Comparison of ENCODE assay signal across 8 cellular contexts in genomic region chr3:50155491-50155878, GRCh38. TPM values are rescaled to one million over a fixed set of nuclear protein-coding genes. Genes with fewer than 3 reads are reported as not detected.
DNase-seq lines count a peak whose midpoint lies in the region; ATAC-seq and TF ChIP-seq lines count a peak whose summit lies in the region.

No MANE protein-coding gene starts in this region.

- no peaks in the 10 kb centered on the region for H3K9me3 Mint-ChIP-seq in activated CD8-positive, alpha-beta memory T cell treated with anti-CD3 and anti-CD28 coated beads, Interleukin-2, amount 10 ng/mL, durations not matched to agents 7 days and 5 days (ENCODE audit: low read depth)

- no peak overlapping the region for H3K27ac Mint-ChIP-seq in activated CD8-positive, alpha-beta memory T cell treated with anti-CD3 and anti-CD28 coated beads, Interleukin-2, amount 10 ng/mL, durations not matched to agents 7 days and 5 days

- TF ChIP-seq CTCF in body of pancreas (IDR thresholded peaks at IDR 0.05) = no peak
- TF ChIP-seq CTCF in lung (IDR thresholded peaks at IDR 0.05; ENCODE audit: control extremely low read depth, extremely low read depth) = no peak
- no peak for TF ChIP-seq CTCF in tibial nerve (IDR thresholded peaks at IDR 0.05)

- H3K4me3 Mint-ChIP-seq in activated CD8-positive, alpha-beta memory T cell treated with anti-CD3 and anti-CD28 coated beads, Interleukin-2, amount 10 ng/mL, durations not matched to agents 7 days and 5 days = peak overlapping the region; percentile 57

- H3K4me3 ChIP-seq in body of pancreas (no peak overlapping the region), lung (peak overlapping the region; percentile 74), tibial nerve (peak overlapping the region; percentile 15 to 56 (median 42))

- no peaks in the 10 kb centered on the region for H3K36me3 Mint-ChIP-seq in activated CD8-positive, alpha-beta memory T cell treated with anti-CD3 and anti-CD28 coated beads, Interleukin-2, amount 10 ng/mL, durations not matched to agents 7 days and 5 days

- ATAC-seq in activated CD8-positive, alpha-beta memory T cell treated with anti-CD3 and anti-CD28 coated beads, Interleukin-2, amount 10 ng/mL, durations not matched to agents 7 days and 5 days = no peak
- ATAC-seq in body of pancreas (no peak), lung (ENCODE audit: insufficient read depth, low FRiP score) (no peak)

- peaks cover 7% of the 10 kb centered on the region for H3K4me1 Mint-ChIP-seq in activated CD8-positive, alpha-beta memory T cell treated with anti-CD3 and anti-CD28 coated beads, Interleukin-2, amount 10 ng/mL, durations not matched to agents 7 days and 5 days

- peaks cover 40% of the 10 kb centered on the region for H3K27me3 Mint-ChIP-seq in activated CD8-positive, alpha-beta memory T cell treated with anti-CD3 and anti-CD28 coated beads, Interleukin-2, amount 10 ng/mL, durations not matched to agents 7 days and 5 days

- H3K9me3 ChIP-seq in body of pancreas (no peaks in the 10 kb centered on the region), lung (ENCODE audit: control insufficient read depth in 2 of 2, insufficient read depth in 1 of 2, low read length in 1 of 2) (no peaks in the 10 kb centered on the region), tibial nerve (no peaks in the 10 kb centered on the region)

- DNase-seq in activated CD8-positive, alpha-beta memory T cell treated with anti-CD3 and anti-CD28 coated beads, Interleukin-2, amount 10 ng/mL, durations not matched to agents 7 days and 5 days = no peak
- no peak for DNase-seq in activated CD8-positive, alpha-beta memory T cell treated with anti-CD3 and anti-CD28 coated beads, Interleukin-2, amount 50 U/mL, for 48 hours
- DNase-seq in body of pancreas (no peak), lung (ENCODE audit: low spot score) (no peak), tibial nerve (ENCODE audit: low spot score in 2 of 2) (no peak), AML-193 (lab: John Stamatoyannopoulos, UW) (no peak), Ammon's horn (ENCODE audit: low spot score) (no peak), COLO668 (lab: John Stamatoyannopoulos, UW; ENCODE audit: unreplicated experiment) (no peak)

- H3K27me3 ChIP-seq in body of pancreas (no peaks in the 10 kb centered on the region), lung (ENCODE audit: control insufficient read depth, insufficient read depth) (no peaks in the 10 kb centered on the region), tibial nerve (peaks cover 0 to 24% of the 10 kb centered on the region in 2 donors)

- WGBS in body of pancreas, 2 donors = 15 to 23% methylated on average over 7 to 12 of the region's 37 CpGs
- 0 to 1% methylated on average over 12 to 37 of the region's 37 CpGs for WGBS in lung, 2 donors
- WGBS in tibial nerve, 2 donors = 12 to 14% methylated on average over 2 to 5 of the region's 37 CpGs

- H3K36me3 ChIP-seq in body of pancreas (replicated peaks in 1 of 2; ENCODE audit: insufficient read depth in 1 of 2, low read depth in 2 of 2) (no peaks in the 10 kb centered on the region), lung (ENCODE audit: control insufficient read depth in 2 of 2, insufficient read depth in 2 of 2, low read length in 2 of 2) (peaks cover 0 to 10% of the 10 kb centered on the region in 2 donors), tibial nerve (no peaks in the 10 kb centered on the region)

- intact Hi-C loops in body of pancreas (cut with DNase I) = no loop called here

- H3K4me1 ChIP-seq in body of pancreas = peaks cover 25% of the 10 kb centered on the region
- H3K4me1 ChIP-seq in lung (ENCODE audit: control insufficient read depth in 2 of 2, insufficient read depth in 2 of 2, low read length in 2 of 2) = peaks cover 0 to 25% of the 10 kb centered on the region in 2 donors
- H3K4me1 ChIP-seq in tibial nerve = peaks cover 0 to 57% (median 15%) of the 10 kb centered on the region in 4 donors

- no peak for TF ChIP-seq EP300 in tibial nerve (IDR thresholded peaks at IDR 0.05)

- TF ChIP-seq POLR2A in body of pancreas (IDR thresholded peaks at IDR 0.05) (no peak), tibial nerve (IDR thresholded peaks at IDR 0.05) (no peak)

- H3K27ac ChIP-seq in body of pancreas (peak overlapping the region in 3 of 4 donors; percentile 71 to 81 (median 78)), lung (ENCODE audit: low read depth in 1 of 2, low read length in 1 of 2) (peak overlapping the region; percentile 75 to 76), tibial nerve (peak overlapping the region in 1 of 4 donors; percentile 53)

- CTCF ChIA-PET in activated CD8-positive, alpha-beta memory T cell treated with anti-CD3 and anti-CD28 coated beads, Interleukin-2, amount 10 ng/mL, durations not matched to agents 7 days and 5 days (lab: Charles Lee) = interaction anchor here (1.0 to 1.7 kb wide), 3 partner anchors 33 to 71 kb away, joined by 3 to 4 read pairs (median 4); no protein-coding TSS in a partner anchor

RNA-seq across cellular contexts. Expression of gene SEMA3F, which starts 0.4 kb away (rescaled TPM):
- under 1 TPM; 0.07 to 0.09 TPM for total RNA-seq in activated CD8-positive, alpha-beta memory T cell treated with anti-CD3 and anti-CD28 coated beads, Interleukin-2, amount 10 ng/mL, durations not matched to agents 7 days and 5 days
- total RNA-seq in body of pancreas (10 to 100 TPM in 1 of 2 donors, 1 to 10 TPM in 1; 5.2 to 25.4 TPM), lung (10 to 100 TPM; 27.8 to 54.3 TPM), tibial nerve (10 to 100 TPM; 14.4 to 58.5 (median 17.4) TPM)
- polyA plus RNA-seq in lung = 10 to 100 TPM; 41.6 to 53.1 TPM

RNA-seq across cellular contexts. Expression of gene GNAT1, which starts 35.9 kb away (rescaled TPM):
- not detected for total RNA-seq in activated CD8-positive, alpha-beta memory T cell treated with anti-CD3 and anti-CD28 coated beads, Interleukin-2, amount 10 ng/mL, durations not matched to agents 7 days and 5 days
- total RNA-seq in body of pancreas (not detected), lung (not detected), tibial nerve (not detected)
- polyA plus RNA-seq in lung = under 1 TPM; 0.05 to 0.16 TPM

RNA-seq across cellular contexts. Expression of gene SLC38A3, which starts 49.6 kb away (rescaled TPM):
- not detected for total RNA-seq in activated CD8-positive, alpha-beta memory T cell treated with anti-CD3 and anti-CD28 coated beads, Interleukin-2, amount 10 ng/mL, durations not matched to agents 7 days and 5 days
- total RNA-seq in body of pancreas (10 to 100 TPM in 1 of 2 donors, 1 to 10 TPM in 1; 4.6 to 48.0 TPM), lung (1 to 10 TPM in 1 of 2 donors, under 1 TPM in 1; 0.43 to 4.3 TPM), tibial nerve (1 to 10 TPM in 2 of 4 donors, under 1 TPM in 2; 0.21 to 8.1 (median 1.5) TPM)
- under 1 TPM; 0.08 to 0.24 TPM for polyA plus RNA-seq in lung

Comparison
In these comparisons a context has a peak if more than half of its experiments do, and no peak if none do; other contexts are left out.
1. H3K4me3 ChIP-seq: peak in lung (single experiment) and tibial nerve (4 of 4); none in body of pancreas (0 of 2).
2. RNA of gene SEMA3F, which starts 0.4 kb away (total RNA-seq): 27.8 to 54.3 TPM in lung, 5.2 to 25.4 TPM in body of pancreas and 14.4 to 58.5 TPM in tibial nerve; 0.07 to 0.09 TPM in activated CD8-positive, alpha-beta memory T cell treated with anti-CD3 and anti-CD28 coated beads, Interleukin-2, amount 10 ng/mL, durations not matched to agents 7 days and 5 days; every median in the first group is over 4 times any median in the second.